Comparison of ENCODE assay signal across 9 cellular contexts in the genomic region with DNA sequence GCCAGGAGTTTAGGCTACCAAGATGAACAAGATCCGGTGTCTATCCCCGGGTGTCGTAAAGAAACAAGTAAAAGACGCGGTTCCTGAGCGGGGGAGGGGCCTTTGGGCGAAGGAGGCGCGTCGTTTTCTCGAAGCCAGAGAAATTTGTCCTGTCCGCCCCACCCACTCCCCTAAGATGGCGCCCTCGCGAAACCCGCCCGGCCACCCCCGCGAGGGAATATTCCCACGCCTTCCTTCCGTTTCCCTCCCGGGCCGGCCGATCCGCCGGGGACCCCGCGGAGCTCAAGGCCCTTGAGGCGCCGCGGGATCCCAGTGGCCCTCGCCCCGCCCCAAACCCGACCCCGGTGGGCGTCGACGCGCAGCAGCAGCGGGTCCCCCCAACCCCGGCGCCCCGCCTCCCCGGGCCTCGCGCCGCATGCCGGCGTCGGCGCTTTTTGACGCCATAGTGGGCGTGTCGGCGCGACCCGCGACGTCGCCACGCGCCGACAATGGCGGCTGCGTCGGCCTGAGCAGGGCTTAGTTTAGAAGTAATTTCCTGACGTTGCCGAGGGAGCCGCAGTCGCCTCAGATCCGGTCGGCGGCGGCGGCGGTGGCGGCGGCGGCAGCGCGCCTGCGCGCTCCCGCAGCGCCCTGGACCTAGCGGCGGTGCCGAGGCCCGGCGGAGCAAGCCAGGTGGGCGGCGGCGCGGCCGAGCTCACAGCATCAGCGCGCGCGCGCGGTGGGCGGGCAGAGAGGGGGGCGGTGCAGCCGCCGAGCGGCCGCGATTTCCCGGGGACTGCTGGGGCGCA. TPM values are rescaled to one million over a fixed set of nuclear protein-coding genes. Genes with fewer than 3 reads are reported as not detected.
A peak's percentile ranks its signal among the peaks of the same experiment; 100 is the strongest.
DNase-seq lines count a peak whose midpoint lies in the region; ATAC-seq, FAIRE-seq and TF ChIP-seq lines count a peak whose summit lies in the region.
"Had no signal": no experiment of that assay in that cellular context is flagged by ENCODE, and none has a peak within 500 bp of the region (broad histone marks: within the 10 kb centered on the region; RNA-seq: fewer than 3 reads in every experiment).

No MANE protein-coding gene starts in this region.

- no peaks in the 10 kb centered on the region for H3K4me1 ChIP-seq in kidney (ENCODE audit: control insufficient read depth in 1 of 2, insufficient read depth in 1 of 2, low read depth in 1 of 2, low read length in 2 of 2)

- H3K27ac ChIP-seq in kidney (ENCODE audit: low read depth in 2 of 2, low read length in 2 of 2), result peak overlapping the region; percentile 87 to 89

- DNase-seq in AML-193 (lab: John Stamatoyannopoulos, UW) (peak; percentile 71 to 76), NCI-H446 treated with DMSO at 0.1 percent for 48 hours (lab: John Stamatoyannopoulos, UW) (peak; percentile 74), cerebellar cortex (ENCODE audit: low spot score) (peak; percentile 79), kidney (peak; percentile 93)
- peak; percentile 80 for DNase-seq in activated CD4-positive, CD25-positive, alpha-beta regulatory T cell treated with anti-CD3 and anti-CD28 coated beads, Interleukin-2, amount 50 U/mL, for 72 hours
- peak; percentile 66 to 80 (median 77) for DNase-seq in stimulated activated CD4-positive, alpha-beta T cell treated with anti-CD3 and anti-CD28 coated beads, Interleukin-12 subunit alpha, Interleukin-12 subunit beta, amount 100 ng/mL, for 48 hours (ENCODE audit: low read depth in 2 of 3, low spot score in 1 of 3)

- H3K9me3 ChIP-seq in kidney (ENCODE audit: control insufficient read depth in 1 of 2, low read length in 2 of 2), result no peaks in the 10 kb centered on the region

- intact Hi-C loops in kidney (cut with DNase I), result no loop called here

- TF ChIP-seq CTCF in kidney (IDR thresholded peaks at IDR 0.05; ENCODE audit: borderline replicate concordance, extremely low read depth, insufficient read depth), result no peak

- ATAC-seq in HG03354 (IDR thresholded peaks at IDR 0.05; ENCODE audit: poor library complexity, severe bottlenecking, unreplicated experiment), result peak; percentile 82

- peak overlapping the region; percentile 43 to 85 for H3K9ac ChIP-seq in kidney (ENCODE audit: low read length in 2 of 2)

- peaks cover 0 to 12% of the 10 kb centered on the region in 2 donors for H3K36me3 ChIP-seq in kidney (ENCODE audit: control insufficient read depth in 1 of 2, insufficient read depth in 2 of 2, low read length in 2 of 2)

- peak; percentile 62 for TF ChIP-seq POLR2A in GM19099 (IDR thresholded peaks at IDR 0.05; ENCODE audit: extremely low read depth, insufficient read length, low read depth)

- FAIRE-seq in kidney (lab: Jason Lieb, UNC), result peak; percentile 6
- FAIRE-seq: TTC549 had no signal

- H3K4me3 ChIP-seq in kidney (ENCODE audit: low read length in 2 of 2), result peak overlapping the region; percentile 88 to 90

RNA-seq across cellular contexts. Expression of a gene that starts 0.4 kb away (rescaled TPM):
- 36.8 TPM for total RNA-seq in kidney
- polyA plus RNA-seq in kidney (ENCODE audit: insufficient read depth, low read depth, low replicate concordance), result 44.0 TPM

RNA-seq across cellular contexts. Expression of a gene that starts 9.2 kb away (rescaled TPM):
- total RNA-seq in kidney, result not detected
- polyA plus RNA-seq in kidney (ENCODE audit: insufficient read depth, low read depth, low replicate concordance), result not detected

RNA-seq across cellular contexts. Expression of a gene that starts 35.1 kb away (rescaled TPM):
- total RNA-seq in kidney, result 2.2 TPM
- polyA plus RNA-seq in kidney (ENCODE audit: insufficient read depth, low read depth, low replicate concordance), result 5.5 TPM

Comparison
In these comparisons a context has a peak if more than half of its experiments do, and no peak if none do; other contexts are left out.
1. Peak in every context shown above with its lines: DNase-seq, ATAC-seq, H3K4me3 ChIP-seq and H3K27ac ChIP-seq.